33 cellular contexts compared by ENCODE assay signal in genomic region chr2:196103626-196104025, GRCh38. TPM values are rescaled to one million over a fixed set of nuclear protein-coding genes. Genes with fewer than 3 reads are reported as not detected.
"Had no signal": no experiment of that assay in that cellular context is flagged by ENCODE, and none has a peak within 500 bp of the region (broad histone marks: within the 10 kb centered on the region; RNA-seq: fewer than 3 reads in every experiment).

No MANE protein-coding gene starts in this region.

- H3K4me3 Mint-ChIP-seq: activated CD4-positive, alpha-beta T cell treated with anti-CD3 and anti-CD28 coated beads, Interleukin-2, amount 10 ng/mL, durations not matched to agents 24 days and 14 days; activated CD8-positive, alpha-beta T cell treated with anti-CD3 and anti-CD28 coated beads for 36 hours; activated naive CD4-positive, alpha-beta T cell treated with anti-CD3 and anti-CD28 coated beads, Interleukin-2, amount 50 U/mL, for 24 hours; activated naive CD8-positive, alpha-beta T cell treated with anti-CD3 and anti-CD28 coated beads, Interleukin-2, amount 10 ng/mL, durations not matched to agents 7 days and 5 days; T-helper 1 cell treated with Interleukin-12 subunit alpha and Interleukin-12 subunit beta and Interleukin-4 antibody, amounts not matched to agents 30 μg/mL and 1 μg/mL, for 36 hours; T-helper 2 cell treated with Interferon-gamma antibody and Interleukin-4, amounts not matched to agents 5 μg/mL and 100 μg/mL, for 36 hours had no signal

- H3K4me3 ChIP-seq: ascending aorta, cardiac muscle cell, MG63, Peyer's patch, SJSA1 had no signal

- ATAC-seq: activated CD8-positive, alpha-beta T cell treated with anti-CD3 and anti-CD28 coated beads for 36 hours; PC-3 had no signal

- H3K27ac Mint-ChIP-seq: activated CD4-positive, alpha-beta T cell treated with anti-CD3 and anti-CD28 coated beads, Interleukin-2, amount 10 ng/mL, durations not matched to agents 24 days and 14 days; activated CD8-positive, alpha-beta T cell treated with anti-CD3 and anti-CD28 coated beads for 36 hours; activated naive CD4-positive, alpha-beta T cell treated with anti-CD3 and anti-CD28 coated beads, Interleukin-2, amount 50 U/mL, for 24 hours; activated naive CD8-positive, alpha-beta T cell treated with anti-CD3 and anti-CD28 coated beads, Interleukin-2, amount 10 ng/mL, durations not matched to agents 7 days and 5 days; activated T-helper 2 cell treated with anti-CD3 and anti-CD28 coated beads, Interferon-gamma antibody, Interleukin-2, Interleukin-4, amounts not matched to agents 10 μg/mL and 5 μg/mL and 100 μg/mL, durations not matched to agents 14 hours and 24 hours and 36 hours; T-helper 1 cell treated with Interleukin-12 subunit alpha and Interleukin-12 subunit beta and Interleukin-4 antibody, amounts not matched to agents 30 μg/mL and 1 μg/mL, for 36 hours; T-helper 2 cell treated with Interferon-gamma antibody and Interleukin-4, amounts not matched to agents 5 μg/mL and 100 μg/mL, for 36 hours had no signal

- H3K27me3 ChIP-seq: ascending aorta, cardiac muscle cell, MG63, Peyer's patch, SJSA1 had no signal

- H3K9me3 Mint-ChIP-seq: activated CD8-positive, alpha-beta T cell treated with anti-CD3 and anti-CD28 coated beads for 36 hours; activated T-helper 2 cell treated with anti-CD3 and anti-CD28 coated beads, Interferon-gamma antibody, Interleukin-2, Interleukin-4, amounts not matched to agents 10 μg/mL and 5 μg/mL and 100 μg/mL, durations not matched to agents 14 hours and 24 hours and 36 hours; T-helper 1 cell treated with Interleukin-12 subunit alpha and Interleukin-12 subunit beta and Interleukin-4 antibody, amounts not matched to agents 30 μg/mL and 1 μg/mL, for 36 hours; T-helper 2 cell treated with Interferon-gamma antibody and Interleukin-4, amounts not matched to agents 5 μg/mL and 100 μg/mL, for 36 hours had no signal

- H3K36me3 ChIP-seq: ascending aorta, cardiac muscle cell, MG63, Peyer's patch, SJSA1 had no signal

- H3K9me3 ChIP-seq: ascending aorta, MG63, Peyer's patch, SJSA1, SK-N-SH had no signal

- H3K4me2 ChIP-seq: SK-N-SH had no signal

- H3K27me3 Mint-ChIP-seq: activated CD4-positive, alpha-beta T cell treated with anti-CD3 and anti-CD28 coated beads, Interleukin-2, amount 10 ng/mL, durations not matched to agents 24 days and 14 days; activated CD8-positive, alpha-beta T cell treated with anti-CD3 and anti-CD28 coated beads for 36 hours; activated naive CD4-positive, alpha-beta T cell treated with anti-CD3 and anti-CD28 coated beads, Interleukin-2, amount 50 U/mL, for 24 hours; activated naive CD8-positive, alpha-beta T cell treated with anti-CD3 and anti-CD28 coated beads, Interleukin-2, amount 10 ng/mL, durations not matched to agents 7 days and 5 days had no signal

- FAIRE-seq: TTC549 had no signal

- DNase-seq: activated CD4-positive, alpha-beta T cell treated with anti-CD3 and anti-CD28 coated beads, Interleukin-2, amount 10 ng/mL, durations not matched to agents 24 days and 14 days; activated CD4-positive, alpha-beta T cell treated with anti-CD3 and anti-CD28 coated beads, Interleukin-2, amount 50 U/mL, for 4 hours; activated CD8-positive, alpha-beta T cell treated with anti-CD3 and anti-CD28 coated beads for 36 hours; activated gamma-delta T cell; activated naive CD4-positive, alpha-beta T cell treated with Interleukin-2 at 50 U/mL for 16 hours; activated naive CD8-positive, alpha-beta T cell treated with anti-CD3 and anti-CD28 coated beads, Interleukin-2, amount 10 ng/mL, durations not matched to agents 7 days and 5 days; activated T-cell treated with anti-CD3 and anti-CD28 coated beads, Interleukin-2, amount 50 U/mL, for 1 hour; amygdala; Karpas-422; MG63; NCI-H1048; NCI-H1105 treated with DMSO at 0.1 percent for 48 hours; NCI-H1436; NCI-H1694; NCI-H2029; NCI-H2171; NCI-H510A; NCI-H526; NCI-H748 treated with DMSO at 0.1 percent for 48 hours; NK-92 treated with Interleukin-12 subunit alpha and Interleukin-12 subunit beta, amount 100 ng/mL, for 24 hours; PC-3; Peyer's patch; RPMI8226; SHP77 treated with DMSO at 0.1 percent for 48 hours; SK-N-SH had no signal

- H3K4me1 ChIP-seq: ascending aorta, SJSA1 had no signal

- H3K9ac ChIP-seq: SK-N-SH had no signal

- H3K27ac ChIP-seq: ascending aorta, cardiac muscle cell, Peyer's patch, SJSA1 had no signal

RNA-seq across cellular contexts. Expression of gene DNAH7, which starts 35.0 kb away (rescaled TPM):
- total RNA-seq: activated CD4-positive, alpha-beta T cell treated with anti-CD3 and anti-CD28 coated beads, Interleukin-2, amount 10 ng/mL, durations not matched to agents 24 days and 14 days; activated naive CD8-positive, alpha-beta T cell treated with anti-CD3 and anti-CD28 coated beads, Interleukin-2, amount 10 ng/mL, durations not matched to agents 7 days and 5 days; activated T-helper 2 cell treated with anti-CD3 and anti-CD28 coated beads, Interferon-gamma antibody, Interleukin-2, Interleukin-4, amounts not matched to agents 10 μg/mL and 5 μg/mL and 100 μg/mL, durations not matched to agents 14 hours and 24 hours and 36 hours had no signal
